Comparison of ENCODE assay signal across 22 cellular contexts in the genomic region with DNA sequence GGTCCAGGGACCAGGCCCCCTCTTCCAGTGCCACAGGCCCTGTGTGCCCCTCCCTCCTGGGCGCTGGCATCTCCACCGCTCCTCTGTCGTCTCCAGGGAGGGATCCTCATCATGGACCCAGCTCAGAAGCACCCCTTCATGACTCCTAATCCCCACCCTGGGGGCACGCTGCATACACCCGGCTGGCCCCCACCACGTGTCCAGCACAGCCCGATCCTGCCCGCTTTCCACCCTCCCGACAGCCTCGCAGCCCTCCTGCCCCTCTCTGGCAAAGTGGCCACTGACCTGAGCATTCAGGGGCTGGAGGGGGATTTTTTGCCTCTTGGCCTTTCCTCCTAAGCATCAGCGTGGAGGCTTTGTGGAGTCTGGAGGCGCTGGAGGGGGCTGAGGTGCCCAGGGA. TPM values are rescaled to one million over a fixed set of nuclear protein-coding genes. Genes with fewer than 3 reads are reported as not detected.
DNase-seq lines count a peak whose midpoint lies in the region; ATAC-seq, FAIRE-seq and TF ChIP-seq lines count a peak whose summit lies in the region.
"Had no signal": no experiment of that assay in that cellular context is flagged by ENCODE, and none has a peak within 500 bp of the region (broad histone marks: within the 10 kb centered on the region; RNA-seq: fewer than 3 reads in every experiment).

No MANE protein-coding gene starts in this region.

- no TSS peak for BruUV-seq in IMR-90 (replicated peaks; lab: Mats Ljungman, UMichigan)

- POLR2A ChIA-PET in IMR-90 (lab: Charles Lee; ENCODE audit: unreplicated experiment) (no interaction called here), H1 (lab: Charles Lee; ENCODE audit: partially characterized antibody) (no interaction called here)

- H3K4me1 ChIP-seq in IMR-90 (ENCODE audit: control insufficient read depth, insufficient read depth, low read length): no peaks in the 10 kb centered on the region
- H3K4me1 ChIP-seq in H1 (replicated peaks in 1 of 4; ENCODE audit: control insufficient read depth in 3 of 4, insufficient read depth in 4 of 4, low read length in 3 of 4): no peaks in the 10 kb centered on the region; a peak in 1 of 7 replicates
- no peaks in the 10 kb centered on the region for H3K4me1 ChIP-seq in trophoblast cell (ENCODE audit: control insufficient read depth in 1 of 2, insufficient read depth in 2 of 2, low read length in 2 of 2)
- H3K4me1 ChIP-seq: Caco-2 had no signal

- no peak for TF ChIP-seq POLR2A in IMR-90 (IDR thresholded peaks at IDR 0.05; ENCODE audit: low read depth, low read length)
- TF ChIP-seq POLR2A in H1 (IDR thresholded peaks at IDR 0.05; ENCODE audit: control extremely low read depth in 1 of 2, low read depth in 2 of 2, low read length in 2 of 2): no peak

- H4K5ac ChIP-seq in IMR-90 (ENCODE audit: low read depth, low read length) (no peak overlapping the region), H1 (ENCODE audit: insufficient read length, low read depth, low read length) (no peak overlapping the region)

- H4K20me1 ChIP-seq in IMR-90 (ENCODE audit: insufficient read depth, low read length): no peaks in the 10 kb centered on the region
- peaks cover 0 to 5% of the 10 kb centered on the region in 2 experiments for H4K20me1 ChIP-seq in H1 (replicated peaks in 1 of 2; ENCODE audit: control insufficient read depth in 1 of 2, insufficient read depth in 2 of 2, low read length in 2 of 2)

- H3K9ac ChIP-seq in IMR-90 (ENCODE audit: low read depth, low read length): no peak overlapping the region
- H3K9ac ChIP-seq in H1 (replicated peaks in 1 of 4; ENCODE audit: extremely low read depth in 1 of 4, low read depth in 3 of 4, low read length in 3 of 4): no peak overlapping the region
- H3K9ac ChIP-seq in trophoblast cell (ENCODE audit: low read length): no peak overlapping the region

- DNase-seq in left ventricle myocardium superior (peak; percentile 8), Right ventricle myocardium superior (no peak), IMR-90 (no peak), H1 (ENCODE audit: low read depth in 1 of 2, low spot score in 2 of 2) (no peak), trophoblast cell (no peak), HK-2 (ENCODE audit: unreplicated experiment) (no peak)
- DNase-seq: Caco-2; CD4-positive, CD25-positive, alpha-beta regulatory T cell; CD8-positive, alpha-beta T cell; DMS153; DMS79 treated with DMSO at 0.1 percent for 48 hours; GF-D8; GOT3; H7; HCEC 1CT had no signal

- peaks cover 5% of the 10 kb centered on the region; the same call in 1 of the 2 replicates for H3K23me2 ChIP-seq in H1 (ENCODE audit: low read depth, low read length)

- 100% methylated on average over 2 of the region's 12 CpGs; no CpG with 5 or more reads in 1 of the 2 experiments for WGBS in IMR-90 (ENCODE audit: extremely low coverage in 2 of 2, insufficient read length in 1 of 2), 2 experiments
- 90% methylated on average over 12 of the region's 12 CpGs; no CpG with 5 or more reads in 1 of the 2 experiments for WGBS in H1 (ENCODE audit: extremely low coverage in 1 of 2, insufficient coverage in 1 of 2, insufficient read length in 1 of 2, insufficient replicate concordance in 2 of 2, low coverage in 1 of 2, low lambda C conversion rate in 2 of 2, missing lambda C conversion rate in 1 of 2), 2 experiments
- no CpG with 5 or more reads among the region's 12 CpGs for WGBS in trophoblast cell (ENCODE audit: extremely low coverage, insufficient coverage, insufficient read length)

- H3K4ac ChIP-seq in IMR-90 (ENCODE audit: low read depth, low read length) (no peak overlapping the region), H1 (replicated peaks; ENCODE audit: insufficient read length, low read depth, low read length) (no peak overlapping the region), trophoblast cell (ENCODE audit: low read depth, low read length) (no peak overlapping the region)

- dilution Hi-C loops in IMR-90 (cut with HindIII; ENCODE audit: low sequenced_read_pairs, unreplicated experiment): no loop called here

- no peak overlapping the region for H3K56ac ChIP-seq in IMR-90 (ENCODE audit: extremely low read depth, insufficient read depth, low read length)
- H3K56ac ChIP-seq in H1 (replicated peaks; ENCODE audit: insufficient read length, low read depth, low read length): no peak overlapping the region

- no peaks in the 10 kb centered on the region for H3K9me3 ChIP-seq in IMR-90 (ENCODE audit: control insufficient read depth, insufficient read depth, low read length)
- H3K9me3 ChIP-seq in H1 (ENCODE audit: insufficient read depth in 2 of 2, low read depth in 1 of 2, low read length in 1 of 2): no peaks in the 10 kb centered on the region
- H3K9me3 ChIP-seq in trophoblast cell (ENCODE audit: insufficient read depth, low read depth, low read length): peaks cover 6% of the 10 kb centered on the region
- H3K9me3 ChIP-seq: Caco-2 had no signal

- H2AK5ac ChIP-seq in IMR-90 (ENCODE audit: low read depth, low read length) (no peak overlapping the region), H1 (ENCODE audit: low read depth, low read length) (no peak overlapping the region), trophoblast cell (ENCODE audit: low read length) (no peak overlapping the region)

- in situ Hi-C loops in IMR-90 (cut with MboI; ENCODE audit: low sequenced_read_pairs): no loop called here

- H2AK9ac ChIP-seq in IMR-90 (replicated peaks; ENCODE audit: low read depth, low read length, poor library complexity): peak overlapping the region; percentile 42

- no peak overlapping the region for H3K14ac ChIP-seq in IMR-90 (replicated peaks; ENCODE audit: low read depth, low read length)
- no peak overlapping the region for H3K14ac ChIP-seq in H1 (ENCODE audit: insufficient read length)
- no peak overlapping the region for H3K14ac ChIP-seq in trophoblast cell (ENCODE audit: low read length)

- H2BK20ac ChIP-seq in IMR-90 (ENCODE audit: low read depth, low read length) (no peak overlapping the region), H1 (ENCODE audit: low read length) (no peak overlapping the region)

- H4K91ac ChIP-seq in IMR-90 (ENCODE audit: insufficient read depth, low read depth, low read length): no peak overlapping the region
- H4K91ac ChIP-seq in H1 (replicated peaks; ENCODE audit: insufficient read length, low read length): no peak overlapping the region
- no peak overlapping the region for H4K91ac ChIP-seq in trophoblast cell (ENCODE audit: low read depth, low read length)

- H4K12ac ChIP-seq in trophoblast cell (ENCODE audit: low read depth, low read length): no peak overlapping the region

- H2BK15ac ChIP-seq in IMR-90 (ENCODE audit: low read depth, low read length): no peak overlapping the region
- no peak overlapping the region for H2BK15ac ChIP-seq in H1 (ENCODE audit: low read length)

- H3K18ac ChIP-seq in IMR-90 (ENCODE audit: low read depth, low read length) (no peak overlapping the region), H1 (ENCODE audit: extremely low read depth, low read length) (no peak overlapping the region), trophoblast cell (ENCODE audit: low read length) (no peak overlapping the region)

- H3K4me2 ChIP-seq in IMR-90 (ENCODE audit: low read depth, low read length) (no peak overlapping the region), H1 (ENCODE audit: insufficient read depth in 1 of 2, low read depth in 2 of 2, low read length in 2 of 2) (no peak overlapping the region), trophoblast cell (ENCODE audit: low read length) (no peak overlapping the region)

- TF ChIP-seq RAD21 in IMR-90 (IDR thresholded peaks at IDR 0.05; ENCODE audit: low read length) (no peak), H1 (IDR thresholded peaks at IDR 0.05 in 1 of 2, conservative IDR thresholded peaks at IDR 0.05 in 1 of 2; ENCODE audit: low read depth in 2 of 2, low read length in 2 of 2) (no peak)

- H3K79me2 ChIP-seq in H1 (ENCODE audit: control insufficient read depth in 1 of 2, insufficient read depth in 2 of 2, low read length in 2 of 2) (no peaks in the 10 kb centered on the region), trophoblast cell (ENCODE audit: control insufficient read depth, insufficient read depth, low read length, poor library complexity) (no peaks in the 10 kb centered on the region)

- TF ChIP-seq EP300 in H1 (IDR thresholded peaks at IDR 0.05; ENCODE audit: borderline replicate concordance in 1 of 2, low read depth in 2 of 2, low read length in 2 of 2): no peak

- H3K23ac ChIP-seq in IMR-90 (ENCODE audit: low read depth, low read length) (no peak overlapping the region), H1 (ENCODE audit: insufficient read length) (no peak overlapping the region), trophoblast cell (ENCODE audit: low read length) (no peak overlapping the region)

- H2BK12ac ChIP-seq in H1 (ENCODE audit: low read depth, low read length): no peak overlapping the region
- no peak overlapping the region for H2BK12ac ChIP-seq in trophoblast cell (ENCODE audit: low read length)

- FAIRE-seq in H1 (lab: Jason Lieb, UNC): no peak
- FAIRE-seq: GM12891, GM18507 had no signal

- intact Hi-C loops in left ventricle myocardium superior (cut with micrococcal nuclease) (no loop called here), Right ventricle myocardium superior (cut with DNase I) (no loop called here), IMR-90 (cut with micrococcal nuclease) (no loop called here)

- ATAC-seq in left ventricle myocardium superior (no peak), Right ventricle myocardium superior (ENCODE audit: poor library complexity) (no peak), IMR-90 (ENCODE audit: low read depth) (no peak), GM21515 (IDR thresholded peaks at IDR 0.05; ENCODE audit: unreplicated experiment) (no peak)
- ATAC-seq: CD8-positive, alpha-beta T cell had no signal

- H3K79me1 ChIP-seq in IMR-90 (ENCODE audit: low read depth in 1 of 2, low read length in 2 of 2) (no peaks in the 10 kb centered on the region), H1 (ENCODE audit: low read depth, low read length) (no peaks in the 10 kb centered on the region), trophoblast cell (ENCODE audit: low read length) (no peaks in the 10 kb centered on the region)

- no peak overlapping the region for H4K8ac ChIP-seq in IMR-90 (ENCODE audit: low read depth in 2 of 2, low read length in 2 of 2)
- H4K8ac ChIP-seq in H1 (ENCODE audit: extremely low read depth, insufficient read depth, low read length): peak overlapping the region; percentile 9; the same call in 1 of the 2 replicates
- no peak overlapping the region for H4K8ac ChIP-seq in trophoblast cell (ENCODE audit: low read depth, low read length)

- no peak for TF ChIP-seq CTCF in IMR-90 (conservative IDR thresholded peaks at IDR 0.05; ENCODE audit: low read depth, low read length)
- no peak for TF ChIP-seq CTCF in H1 (IDR thresholded peaks at IDR 0.05; ENCODE audit: control extremely low read depth in 1 of 3, insufficient read depth in 1 of 3, low read depth in 1 of 3, low read length in 3 of 3)

- no peak overlapping the region for H2BK120ac ChIP-seq in IMR-90 (ENCODE audit: low read depth, low read length)
- H2BK120ac ChIP-seq in H1 (replicated peaks; ENCODE audit: low read depth, low read length): no peak overlapping the region
- no peak overlapping the region for H2BK120ac ChIP-seq in trophoblast cell (ENCODE audit: insufficient read depth, low read length, poor library complexity)

- no peak overlapping the region for H3K4me3 ChIP-seq in IMR-90 (ENCODE audit: insufficient read depth, low read depth, low read length)
- H3K4me3 ChIP-seq in H1 (ENCODE audit: extremely low read depth in 1 of 4, insufficient read depth in 2 of 4, low read depth in 3 of 4, low read length in 4 of 4): no peak overlapping the region
- H3K4me3 ChIP-seq in trophoblast cell (ENCODE audit: low read depth, low read length): peak overlapping the region; percentile 4

- no peak overlapping the region for H2BK5ac ChIP-seq in IMR-90 (ENCODE audit: low read depth, low read length, poor library complexity, severe bottlenecking)
- no peak overlapping the region for H2BK5ac ChIP-seq in H1 (ENCODE audit: low read depth, low read length)
- no peak overlapping the region for H2BK5ac ChIP-seq in trophoblast cell (ENCODE audit: low read depth, low read length, poor library complexity)

- CTCF ChIA-PET in IMR-90 (lab: Yijun Ruan, JAX): no interaction called here
- CTCF ChIA-PET in H1 (lab: Charles Lee; ENCODE audit: partially characterized antibody): interaction anchor here (2.1 kb wide), 1 partner anchor 25 kb away, joined by 6 read pairs; no protein-coding TSS in a partner anchor

- H3K36me3 ChIP-seq in IMR-90 (ENCODE audit: control insufficient read depth, insufficient read depth, low read length) (no peaks in the 10 kb centered on the region), H1 (ENCODE audit: control insufficient read depth in 2 of 4, insufficient read depth in 4 of 4, low read length in 3 of 4) (no peaks in the 10 kb centered on the region), trophoblast cell (ENCODE audit: control insufficient read depth in 1 of 2, insufficient read depth in 2 of 2, low read length in 2 of 2) (no peaks in the 10 kb centered on the region)

- H3K27me3 ChIP-seq in IMR-90 (ENCODE audit: control insufficient read depth, insufficient read depth, low read length): peaks cover 17% of the 10 kb centered on the region; the same call in 1 of the 2 replicates
- H3K27me3 ChIP-seq in H1 (replicated peaks in 1 of 4; ENCODE audit: control insufficient read depth in 3 of 4, extremely low read depth in 1 of 4, insufficient read depth in 3 of 4, low read length in 3 of 4): no peaks in the 10 kb centered on the region; a peak in 1 of 7 replicates
- no peaks in the 10 kb centered on the region for H3K27me3 ChIP-seq in trophoblast cell (ENCODE audit: insufficient read depth, low read length)

- H3K27ac ChIP-seq in IMR-90 (ENCODE audit: insufficient read depth, low read length): no peak overlapping the region
- no peak overlapping the region for H3K27ac ChIP-seq in H1 (ENCODE audit: low read depth, low read length)
- H3K27ac ChIP-seq in trophoblast cell (ENCODE audit: low read depth, low read length): no peak overlapping the region
- H3K27ac ChIP-seq: C4-2B had no signal

- H3K9me1 ChIP-seq in IMR-90 (ENCODE audit: insufficient read depth, low read length): peaks cover 5% of the 10 kb centered on the region

- H2AFZ ChIP-seq in IMR-90 (replicated peaks; ENCODE audit: low read length, poor library complexity) (no peak overlapping the region), H1 (ENCODE audit: low read length) (no peak overlapping the region), trophoblast cell (ENCODE audit: insufficient read depth, low read length, poor library complexity) (no peak overlapping the region)

RNA-seq across cellular contexts. Expression of a gene that starts 1.4 kb away (rescaled TPM):
- total RNA-seq in left ventricle myocardium superior (not detected), Right ventricle myocardium superior (not detected), IMR-90 (2012; rRNA removed) (not detected in 2 replicates)
- polyA plus RNA-seq in IMR-90 (2012; rRNA removed) (not detected in 2 replicates), H1 (2011; rRNA removed) (0.02 TPM in 2 replicates)
- not detected in 2 replicates for polyA plus RNA-seq in IMR-90 (2012; cell fraction: cytosol; rRNA removed)
- not detected in 2 replicates for polyA plus RNA-seq in IMR-90 (2012; cell fraction: nucleus; rRNA removed; ENCODE audit: low replicate concordance)
- not detected in 2 replicates for total RNA-seq in H1 (2021; fragmentation: NEBNext Ultra II Directional; extraction: Animal tissue kit (Norgen Biotek cat#: 25700))
- polyA plus RNA-seq in H1 (2011; cell fraction: cytosol; rRNA removed): 0.01 TPM
- 0.07 TPM for polyA plus RNA-seq in H1 (2011; cell fraction: nucleus; rRNA removed)
- 0.03 TPM in 2 of 4 replicates, not detected in the others for polyA plus RNA-seq in H1 (2012, experiment 1 of 2)
- polyA plus RNA-seq in H1 (2012, experiment 2 of 2): 0.03 TPM
- polyA plus RNA-seq in H1 (2013, experiment 1 of 2): 0.02 TPM
- polyA plus RNA-seq in H1 (2013, experiment 2 of 2): under 0.01 TPM
- 0.06 TPM in 1 of 2 replicates, not detected in the other for polyA minus RNA-seq in H1 (2011; rRNA and poly(A)+ RNA removed)
- polyA minus RNA-seq in H1 (2011; cell fraction: cytosol; rRNA and poly(A)+ RNA removed): not detected
- not detected for polyA minus RNA-seq in H1 (2011; cell fraction: nucleus; rRNA and poly(A)+ RNA removed)
- 0.04 TPM in 2 replicates for polyA plus RNA-seq in trophoblast cell (2013)
- total RNA-seq: A673; CD4-positive, CD25-positive, alpha-beta regulatory T cell; Daoy; H7 had no signal
- polyA plus RNA-seq: BJ; CD4-positive, CD25-positive, alpha-beta regulatory T cell had no signal

RNA-seq across cellular contexts. Expression of a gene that starts 24.8 kb away (rescaled TPM):
- total RNA-seq in left ventricle myocardium superior (61.7 TPM), Right ventricle myocardium superior (50.3 TPM), IMR-90 (2012; rRNA removed) (28.7 and 29.7 TPM in 2 replicates)
- polyA plus RNA-seq in IMR-90 (2012; rRNA removed) (71.2 and 91.4 TPM in 2 replicates), H1 (2011; rRNA removed) (12.8 and 19.8 TPM in 2 replicates)
- 45.5 and 87.8 TPM in 2 replicates for polyA plus RNA-seq in IMR-90 (2012; cell fraction: cytosol; rRNA removed)
- polyA plus RNA-seq in IMR-90 (2012; cell fraction: nucleus; rRNA removed; ENCODE audit: low replicate concordance): 297 and 693 TPM in 2 replicates
- 15.7 and 18.0 TPM in 2 replicates for total RNA-seq in H1 (2021; fragmentation: NEBNext Ultra II Directional; extraction: Animal tissue kit (Norgen Biotek cat#: 25700))
- 13.8 TPM for polyA plus RNA-seq in H1 (2011; cell fraction: cytosol; rRNA removed)
- 39.2 TPM for polyA plus RNA-seq in H1 (2011; cell fraction: nucleus; rRNA removed)
- polyA plus RNA-seq in H1 (2012, experiment 1 of 2): 9.3 to 15.2 TPM (median 14.5 TPM) in 4 replicates
- polyA plus RNA-seq in H1 (2012, experiment 2 of 2): 12.0 TPM
- polyA plus RNA-seq in H1 (2013, experiment 1 of 2): 14.4 TPM
- polyA plus RNA-seq in H1 (2013, experiment 2 of 2): 13.9 TPM
- 3.5 and 4.2 TPM in 2 replicates for polyA minus RNA-seq in H1 (2011; rRNA and poly(A)+ RNA removed)
- 12.7 TPM for polyA minus RNA-seq in H1 (2011; cell fraction: cytosol; rRNA and poly(A)+ RNA removed)
- 11.2 TPM for polyA minus RNA-seq in H1 (2011; cell fraction: nucleus; rRNA and poly(A)+ RNA removed)
- polyA plus RNA-seq in trophoblast cell (2013): 17.8 and 18.5 TPM in 2 replicates

RNA-seq across cellular contexts. Expression of a gene that starts 56.9 kb away (rescaled TPM):
- total RNA-seq in left ventricle myocardium superior (8.7 TPM), Right ventricle myocardium superior (7.7 TPM), IMR-90 (2012; rRNA removed) (5.0 and 5.9 TPM in 2 replicates)
- polyA plus RNA-seq in IMR-90 (2012; rRNA removed) (12.7 and 12.9 TPM in 2 replicates), H1 (2011; rRNA removed) (18.0 and 21.8 TPM in 2 replicates)
- polyA plus RNA-seq in IMR-90 (2012; cell fraction: cytosol; rRNA removed): 9.2 and 16.0 TPM in 2 replicates
- polyA plus RNA-seq in IMR-90 (2012; cell fraction: nucleus; rRNA removed; ENCODE audit: low replicate concordance): 18.3 and 24.7 TPM in 2 replicates
- 27.5 and 28.6 TPM in 2 replicates for total RNA-seq in H1 (2021; fragmentation: NEBNext Ultra II Directional; extraction: Animal tissue kit (Norgen Biotek cat#: 25700))
- 20.4 TPM for polyA plus RNA-seq in H1 (2011; cell fraction: cytosol; rRNA removed)
- polyA plus RNA-seq in H1 (2011; cell fraction: nucleus; rRNA removed): 52.2 TPM
- polyA plus RNA-seq in H1 (2012, experiment 1 of 2): 18.2 to 24.6 TPM (median 21.8 TPM) in 4 replicates
- 13.5 TPM for polyA plus RNA-seq in H1 (2012, experiment 2 of 2)
- polyA plus RNA-seq in H1 (2013, experiment 1 of 2): 27.3 TPM
- 25.5 TPM for polyA plus RNA-seq in H1 (2013, experiment 2 of 2)
- polyA minus RNA-seq in H1 (2011; rRNA and poly(A)+ RNA removed): 17.0 and 19.8 TPM in 2 replicates
- 10.7 TPM for polyA minus RNA-seq in H1 (2011; cell fraction: cytosol; rRNA and poly(A)+ RNA removed)
- polyA minus RNA-seq in H1 (2011; cell fraction: nucleus; rRNA and poly(A)+ RNA removed): 13.1 TPM
- polyA plus RNA-seq in trophoblast cell (2013): 3.9 and 4.3 TPM in 2 replicates
